In genomic region chr9:127660886-127661285, GRCh38 we compare ENCODE assay signal across 18 cellular contexts. TPM values are rescaled to one million over a fixed set of nuclear protein-coding genes. Genes with fewer than 3 reads are reported as not detected.
"Had no signal": no experiment of that assay in that cellular context is flagged by ENCODE, and none has a peak within 500 bp of the region (broad histone marks: within the 10 kb centered on the region; RNA-seq: fewer than 3 reads in every experiment).

No MANE protein-coding gene starts in this region.

- H3K4me1 ChIP-seq: right atrium auricular region, tibial artery had no signal

- H3K9me3 Mint-ChIP-seq: mesothelial cell of epicardium had no signal

- DNase-seq: activated naive CD4-positive, alpha-beta T cell; heart left ventricle; left cardiac atrium; lower lobe of right lung; stimulated activated CD4-positive, alpha-beta T cell treated with anti-CD3 and anti-CD28 coated beads, Interleukin-4, amount 100 ng/mL, for 24 hours; stimulated activated naive CD4-positive, alpha-beta T cell; tibial artery had no signal

- ATAC-seq: activated CD4-positive, CD25-positive, alpha-beta regulatory T cell treated with anti-CD3 and anti-CD28 coated beads, Interleukin-2, amount 50 U/mL, for 24 hours; heart left ventricle; left cardiac atrium; lower lobe of right lung had no signal

- H3K27ac ChIP-seq: lower lobe of right lung, neutrophil, right atrium auricular region, skin epidermis, tibial artery, vagina had no signal

- H3K4me3 Mint-ChIP-seq: mesothelial cell of epicardium had no signal

- H3K36me3 ChIP-seq: neutrophil had no signal

- H3K27me3 ChIP-seq: heart left ventricle, neutrophil, right atrium auricular region, tibial artery, vagina had no signal

- H3K4me3 ChIP-seq: heart left ventricle, lower lobe of right lung, right atrium auricular region, skin epidermis, tibial artery, vagina had no signal

- H3K9me3 ChIP-seq: heart left ventricle, lower lobe of right lung, neutrophil, right atrium auricular region, tibial artery, vagina had no signal

RNA-seq across cellular contexts. Expression of gene CFAP157, which starts 45.9 kb away (rescaled TPM):
- total RNA-seq: activated CD8-positive, alpha-beta memory T cell treated with anti-CD3 and anti-CD28 coated beads for 36 hours; epithelial cell of proximal tubule; frontal cortex; left cardiac atrium; right atrium auricular region; subcutaneous adipose tissue; vagina had no signal

RNA-seq across cellular contexts. Expression of gene TTC16, which starts 55.0 kb away (rescaled TPM):
- total RNA-seq: epithelial cell of proximal tubule, frontal cortex, myocyte had no signal
